ENCODE assay signal across 8 cellular contexts in the genomic region with DNA sequence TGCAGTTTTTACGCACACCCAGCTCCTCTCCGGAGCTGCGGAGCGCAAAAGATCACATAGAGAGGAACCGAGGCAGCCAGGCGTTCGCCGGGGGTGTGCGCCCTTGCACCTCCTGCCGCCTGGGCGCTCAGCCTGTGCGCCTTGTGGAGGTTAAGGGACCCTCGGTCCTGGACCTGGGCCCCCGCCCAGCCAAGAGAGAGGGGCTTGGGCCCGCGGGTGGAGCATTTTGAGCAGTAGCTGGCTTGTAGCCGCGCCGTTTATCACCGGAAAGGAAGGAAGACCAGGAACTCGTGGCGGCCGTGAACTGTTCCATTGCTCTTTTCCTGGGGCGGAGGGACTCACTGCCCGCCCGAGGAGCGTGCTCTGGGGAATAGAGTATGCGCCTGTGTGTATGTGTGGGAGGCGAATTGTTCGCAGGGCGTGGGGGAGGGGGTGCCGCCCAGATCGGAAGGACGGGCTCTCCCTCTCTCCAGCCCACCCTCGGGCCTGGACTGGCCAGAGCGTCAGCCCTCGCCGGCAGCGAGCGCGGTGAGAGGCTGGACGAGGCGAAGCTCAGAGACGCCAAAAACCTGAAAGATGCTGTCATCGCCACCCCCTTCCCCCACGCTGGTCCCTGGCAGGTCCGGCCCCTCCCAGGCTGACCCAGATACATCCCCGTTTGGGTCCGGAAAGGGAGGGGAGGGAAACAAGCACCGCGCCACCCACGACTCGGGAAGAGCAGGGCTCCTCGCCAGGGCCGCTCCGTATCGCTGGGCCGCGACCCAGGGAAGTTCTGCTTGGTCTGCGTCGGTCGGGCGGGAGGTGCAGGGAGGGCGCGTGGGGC. TPM values are rescaled to one million over a fixed set of nuclear protein-coding genes. Genes with fewer than 3 reads are reported as not detected.
DNase-seq lines count a peak whose midpoint lies in the region; TF ChIP-seq lines count a peak whose summit lies in the region.

No MANE protein-coding gene starts in this region.

- H3K27ac Mint-ChIP-seq in activated CD4-positive, alpha-beta T cell treated with anti-CD3 and anti-CD28 coated beads, Interleukin-2, amount 10 ng/mL, durations not matched to agents 24 days and 14 days = no peak overlapping the region

- no peaks in the 10 kb centered on the region for H3K36me3 Mint-ChIP-seq in activated CD4-positive, alpha-beta T cell treated with anti-CD3 and anti-CD28 coated beads, Interleukin-2, amount 10 ng/mL, durations not matched to agents 24 days and 14 days (ENCODE audit: low read depth)

- H3K9me3 Mint-ChIP-seq in activated CD4-positive, alpha-beta T cell treated with anti-CD3 and anti-CD28 coated beads, Interleukin-2, amount 10 ng/mL, durations not matched to agents 24 days and 14 days = no peaks in the 10 kb centered on the region

- 0 to 7% (median 3%) methylated on average over 36 to 65 of the region's 65 CpGs for WGBS in spleen, 5 donors

- TF ChIP-seq CTCF in astrocyte of the spinal cord (IDR thresholded peaks at IDR 0.05; ENCODE audit: low read depth, low read length) = no peak
- TF ChIP-seq CTCF in spleen (IDR thresholded peaks at IDR 0.05 in 8 of 11, conservative IDR thresholded peaks at IDR 0.05 in 3 of 11) = no peak

- H3K9me3 ChIP-seq in iPS-18c (ENCODE audit: control insufficient read depth, insufficient read depth, low read length) = peaks cover 2% of the 10 kb centered on the region
- H3K9me3 ChIP-seq in spleen = peaks cover 0 to 10% (median 0%) of the 10 kb centered on the region in 8 donors

- no peaks in the 10 kb centered on the region for H3K36me3 ChIP-seq in H7 (replicated peaks; ENCODE audit: control insufficient read depth, insufficient read depth, low read length)
- no peaks in the 10 kb centered on the region for H3K36me3 ChIP-seq in spleen

- in situ Hi-C loops in astrocyte of the spinal cord (cut with HindIII; ENCODE audit: low sequenced_read_pairs) = no loop called here

- peaks cover 0 to 22% (median 7%) of the 10 kb centered on the region in 6 donors for H3K4me1 ChIP-seq in spleen

- no peak for TF ChIP-seq POLR2A in spleen (IDR thresholded peaks at IDR 0.05)

- H3K4me1 Mint-ChIP-seq in activated CD4-positive, alpha-beta T cell treated with anti-CD3 and anti-CD28 coated beads, Interleukin-2, amount 10 ng/mL, durations not matched to agents 24 days and 14 days = peaks cover 3% of the 10 kb centered on the region

- H3K4me3 ChIP-seq in H7 (ENCODE audit: insufficient read depth, low read depth, low read length) (peak overlapping the region; percentile 43), astrocyte of the spinal cord (ENCODE audit: low read depth, low read length) (peak overlapping the region; percentile 45), iPS-18c (ENCODE audit: insufficient read depth, low read depth, low read length) (peak overlapping the region; percentile 64), spleen (peak overlapping the region in 7 of 8 donors; percentile 15 to 67 (median 38))

- DNase-seq in H7 = peak; percentile 74
- DNase-seq in astrocyte of the spinal cord (ENCODE audit: low read depth, low spot score) = peak; percentile 55
- peak; percentile 81 for DNase-seq in spleen
- no peak for DNase-seq in activated effector memory CD4-positive, alpha-beta T cell treated with Interleukin-2 at 50 U/mL for 16 hours
- DNase-seq in medulla oblongata (ENCODE audit: extremely low spot score) = no peak
- no peak for DNase-seq in LoVo (ENCODE audit: low spot score)
- DNase-seq in activated CD4-positive, alpha-beta T cell treated with anti-CD3 and anti-CD28 coated beads, Interleukin-2, amount 10 ng/mL, durations not matched to agents 24 days and 14 days = no peak

- intact Hi-C loops in spleen (cut with DNase I; ENCODE audit: low total_unique reads) = no loop called here
- intact Hi-C loops in activated CD4-positive, alpha-beta T cell treated with anti-CD3 and anti-CD28 coated beads, Interleukin-2, amount 10 ng/mL, durations not matched to agents 24 days and 14 days (cut with micrococcal nuclease) = no loop called here

- H3K27me3 Mint-ChIP-seq in activated CD4-positive, alpha-beta T cell treated with anti-CD3 and anti-CD28 coated beads, Interleukin-2, amount 10 ng/mL, durations not matched to agents 24 days and 14 days = peaks cover 57% of the 10 kb centered on the region

- H3K27me3 ChIP-seq in H7 (ENCODE audit: control insufficient read depth, insufficient read depth, low read length) = peaks cover 73% of the 10 kb centered on the region
- H3K27me3 ChIP-seq in spleen (replicated peaks in 1 of 7) = peaks cover 0 to 61% (median 26%) of the 10 kb centered on the region in 7 donors

- H3K4me3 Mint-ChIP-seq in activated CD4-positive, alpha-beta T cell treated with anti-CD3 and anti-CD28 coated beads, Interleukin-2, amount 10 ng/mL, durations not matched to agents 24 days and 14 days = no peak overlapping the region

- H3K27ac ChIP-seq in spleen = peak overlapping the region in 7 of 8 donors; percentile 35 to 69 (median 57)

RNA-seq across cellular contexts. Expression of gene WNT2, which starts 1.2 kb away (rescaled TPM):
- not detected in 2 replicates for total RNA-seq in H7 (2014; rRNA removed; shearing (Covaris generic))
- total RNA-seq in spleen = 1 to 10 TPM; 1.5 to 6.2 (median 4.4) TPM
- under 1 TPM; 0.22 to 0.74 (median 0.68) TPM for polyA plus RNA-seq in spleen
- total RNA-seq in activated CD4-positive, alpha-beta T cell treated with anti-CD3 and anti-CD28 coated beads, Interleukin-2, amount 10 ng/mL, durations not matched to agents 24 days and 14 days = not detected in 2 replicates

Comparison
In these comparisons a context has a peak if more than half of its experiments do, and no peak if none do; other contexts are left out.
1. DNase-seq: peak in H7 (single experiment), astrocyte of the spinal cord (single experiment) and spleen (single experiment); none in activated effector memory CD4-positive, alpha-beta T cell treated with Interleukin-2 at 50 U/mL for 16 hours (single experiment), medulla oblongata (single experiment), LoVo (single experiment) and activated CD4-positive, alpha-beta T cell treated with anti-CD3 and anti-CD28 coated beads, Interleukin-2, amount 10 ng/mL, durations not matched to agents 24 days and 14 days (single experiment).
2. Peak in every context shown above with its lines, with median percentiles within 50 percentile points of each other: H3K4me3 ChIP-seq.